ENCODE assay signal across 8 cellular contexts in the genomic region with DNA sequence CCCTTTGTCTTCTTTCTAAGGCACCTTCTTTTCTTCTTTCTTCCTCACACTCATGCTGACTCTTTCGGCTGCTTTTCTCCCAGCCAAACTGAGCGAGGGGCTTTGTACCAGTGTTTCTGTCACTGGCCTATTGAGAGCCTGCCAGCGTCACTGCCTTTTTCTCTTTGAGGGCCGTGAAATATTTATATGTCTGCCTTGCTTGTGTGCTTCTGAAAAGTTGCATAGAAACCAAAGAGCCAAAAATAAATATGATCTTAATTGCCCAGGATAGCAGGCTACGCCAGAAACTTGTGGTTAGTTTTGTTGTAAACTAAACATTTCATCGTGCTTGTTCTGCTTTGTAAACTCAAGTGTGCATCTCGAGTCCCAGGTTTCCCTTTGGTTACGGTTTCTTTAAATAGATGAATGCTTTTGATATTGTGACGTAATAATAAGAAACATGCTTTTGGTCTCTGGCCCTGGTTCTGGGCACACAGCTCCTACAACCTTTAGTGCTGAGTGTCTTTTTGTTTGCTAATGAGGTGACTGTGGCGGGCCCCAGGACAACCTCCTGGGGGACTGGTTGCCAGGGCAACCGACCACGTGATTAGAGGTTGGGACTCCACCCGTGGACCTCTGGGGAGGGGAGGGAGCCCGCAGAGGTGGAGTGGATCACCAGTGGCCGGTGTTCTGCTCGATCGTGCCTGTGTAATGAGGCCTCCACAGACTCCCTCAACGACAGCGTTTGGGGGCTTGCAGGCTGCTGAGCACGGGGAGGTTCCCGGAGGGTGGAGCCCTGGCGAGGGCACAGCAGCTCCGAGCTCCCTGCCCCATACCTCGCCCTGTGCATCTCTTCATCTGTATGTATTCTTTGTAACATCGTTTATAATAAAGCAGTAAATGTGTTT. TPM values are rescaled to one million over a fixed set of nuclear protein-coding genes. Genes with fewer than 3 reads are reported as not detected.
DNase-seq lines count a peak whose midpoint lies in the region; ATAC-seq and TF ChIP-seq lines count a peak whose summit lies in the region.

No MANE protein-coding gene starts in this region.

- H3K27me3 Mint-ChIP-seq in central memory CD8-positive, alpha-beta T cell = no peaks in the 10 kb centered on the region

- H3K4me3 Mint-ChIP-seq in central memory CD8-positive, alpha-beta T cell = peak overlapping the region; percentile 25

- H3K4me1 ChIP-seq in lung (ENCODE audit: control insufficient read depth in 2 of 2, insufficient read depth in 2 of 2, low read length in 2 of 2) (peaks cover 4 to 14% of the 10 kb centered on the region in 2 donors), transverse colon (peaks cover 42 to 56% (median 55%) of the 10 kb centered on the region in 4 donors)

- H3K36me3 Mint-ChIP-seq in central memory CD8-positive, alpha-beta T cell (ENCODE audit: insufficient read depth) = peaks cover 37% of the 10 kb centered on the region

- no peak for TF ChIP-seq POLR2A in transverse colon (IDR thresholded peaks at IDR 0.05)

- no peak overlapping the region for H3K4me3 ChIP-seq in lung
- H3K4me3 ChIP-seq in transverse colon = peak overlapping the region in 2 of 4 donors; percentile 5 to 28

- H3K9me3 Mint-ChIP-seq in central memory CD8-positive, alpha-beta T cell = no peaks in the 10 kb centered on the region

- peaks cover 40% of the 10 kb centered on the region for H3K4me1 Mint-ChIP-seq in central memory CD8-positive, alpha-beta T cell

- no peak for TF ChIP-seq EP300 in transverse colon (IDR thresholded peaks at IDR 0.05; ENCODE audit: low read depth)

- H3K9me3 ChIP-seq in lung (ENCODE audit: control insufficient read depth in 2 of 2, insufficient read depth in 1 of 2, low read length in 1 of 2) (no peaks in the 10 kb centered on the region), transverse colon (no peaks in the 10 kb centered on the region)

- H3K27me3 ChIP-seq in lung (ENCODE audit: control insufficient read depth, insufficient read depth) (no peaks in the 10 kb centered on the region), transverse colon (no peaks in the 10 kb centered on the region)

- ATAC-seq in HG03159 (IDR thresholded peaks at IDR 0.05; ENCODE audit: unreplicated experiment) (peak; percentile 74), lung (ENCODE audit: insufficient read depth, low FRiP score) (peak; percentile 64)
- peak; percentile 22 for ATAC-seq in central memory CD8-positive, alpha-beta T cell (replicated peaks; ENCODE audit: extremely low read depth, poor library complexity, severe bottlenecking)

- intact Hi-C loops in transverse colon (cut with DNase I; ENCODE audit: low total_unique reads) = loop anchor here (5.0 kb wide), 1 partner anchor 368 kb away; the partner anchor contains the start of gene NDUFV3

- 15 to 25% methylated on average over 25 of the region's 25 CpGs for WGBS in lung, 2 donors
- 16 to 22% methylated on average over 8 to 20 of the region's 25 CpGs for WGBS in transverse colon (ENCODE audit: low coverage in 1 of 2), 2 donors

- no peak for TF ChIP-seq CTCF in lung (IDR thresholded peaks at IDR 0.05; ENCODE audit: control extremely low read depth, extremely low read depth)
- TF ChIP-seq CTCF in transverse colon (IDR thresholded peaks at IDR 0.05) = no peak

- in situ Hi-C loops in transverse colon (cut with MboI; ENCODE audit: low pct_ligation_motif_present in 1 of 4, low pct_unique_long_range_greater_than_20kb in 1 of 4, low sequenced_read_pairs in 3 of 4) = no loop called here

- H3K36me3 ChIP-seq in lung (ENCODE audit: control insufficient read depth in 2 of 2, insufficient read depth in 2 of 2, low read length in 2 of 2) (peaks cover 0 to 6% of the 10 kb centered on the region in 2 donors), transverse colon (peaks cover 0 to 7% (median under 1%) of the 10 kb centered on the region in 4 donors)

- peak overlapping the region; percentile 85 for H3K27ac Mint-ChIP-seq in central memory CD8-positive, alpha-beta T cell (ENCODE audit: low read depth)

- H3K27ac ChIP-seq in lung (ENCODE audit: low read depth in 1 of 2, low read length in 1 of 2) (peak overlapping the region; percentile 38 to 95), transverse colon (peak overlapping the region; percentile 81 to 86 (median 84))

- DNase-seq in COR-L47 (lab: John Stamatoyannopoulos, UW) = peak; percentile 85
- peak; percentile 67 for DNase-seq in GM19238 (ENCODE audit: insufficient read length, low spot score)
- DNase-seq in NCI-H748 (lab: John Stamatoyannopoulos, UW; ENCODE audit: unreplicated experiment) = peak; percentile 96
- no peak for DNase-seq in central memory CD8-positive, alpha-beta T cell (ENCODE audit: low spot score in 2 of 2)
- DNase-seq in lung (ENCODE audit: low spot score) = peak; percentile 81
- DNase-seq in transverse colon = peak; percentile 81
- DNase-seq in kidney glomerular epithelial cell (lab: John Stamatoyannopoulos, UW) = no peak

RNA-seq across cellular contexts. Expression of gene SLC37A1, which starts 10.9 kb away (rescaled TPM):
- total RNA-seq in lung (10 to 100 TPM; 25.5 to 29.5 TPM), transverse colon (100 to 1,000 TPM in 3 of 4 donors, 10 to 100 TPM in 1; 80.8 to 139 (median 117) TPM)
- 10 to 100 TPM; 13.3 to 13.6 TPM for polyA plus RNA-seq in lung

RNA-seq across cellular contexts. Expression of gene RSPH1, which starts 28.6 kb away (rescaled TPM):
- total RNA-seq in lung (10 to 100 TPM; 30.1 to 46.9 TPM), transverse colon (1 to 10 TPM in 3 of 4 donors, under 1 TPM in 1; 0.80 to 10.0 (median 8.0) TPM)
- polyA plus RNA-seq in lung = 10 to 100 TPM; 17.6 to 25.4 TPM

Comparison
In these comparisons a context has a peak if more than half of its experiments do, and no peak if none do; other contexts are left out.
1. DNase-seq: peak in COR-L47 (single experiment), GM19238 (single experiment), NCI-H748 (single experiment), lung (single experiment) and transverse colon (single experiment); none in central memory CD8-positive, alpha-beta T cell (0 of 2) and kidney glomerular epithelial cell (single experiment).
2. ATAC-seq: peak in every context shown above with its lines; median percentile 74 in HG03159; 64 in lung; 22 in central memory CD8-positive, alpha-beta T cell.